Comparison of ENCODE assay signal across 10 cellular contexts in genomic region chr2:25586726-25587144, GRCh38.
DNase-seq lines count a peak whose midpoint lies in the region; ATAC-seq and TF ChIP-seq lines count a peak whose summit lies in the region.
"Had no signal": no experiment of that assay in that cellular context is flagged by ENCODE, and none has a peak within 500 bp of the region (broad histone marks: within the 10 kb centered on the region; RNA-seq: fewer than 3 reads in every experiment).

No MANE protein-coding gene starts in this region.

- in situ Hi-C loops in transverse colon (cut with MboI; ENCODE audit: low pct_ligation_motif_present in 1 of 4, low pct_unique_long_range_greater_than_20kb in 1 of 4, low sequenced_read_pairs in 3 of 4), result no loop called here

- H3K4me3 ChIP-seq in GM12865 (ENCODE audit: low read depth, low read length) (no peak overlapping the region), transverse colon (no peak overlapping the region)
- H3K4me3 ChIP-seq: SK-N-MC had no signal

- intact Hi-C loops in transverse colon (cut with DNase I; ENCODE audit: low total_unique reads), result no loop called here

- no peaks in the 10 kb centered on the region for H3K36me3 ChIP-seq in transverse colon
- H3K36me3 ChIP-seq: neutrophil had no signal

- TF ChIP-seq CTCF in GM12865 (IDR thresholded peaks at IDR 0.05; ENCODE audit: insufficient read depth, low read depth, low read length, missing control alignments) (no peak), transverse colon (IDR thresholded peaks at IDR 0.05) (no peak)

- peak; percentile 91 for DNase-seq in GM12865 (ENCODE audit: low read depth)
- no peak for DNase-seq in NCI-H187 (lab: John Stamatoyannopoulos, UW)
- no peak for DNase-seq in transverse colon
- no peak for DNase-seq in putamen (ENCODE audit: low spot score)
- DNase-seq in 8988T, result no peak

- peak; percentile 61 for ATAC-seq in GM19467 (IDR thresholded peaks at IDR 0.05; ENCODE audit: unreplicated experiment)
- ATAC-seq in HG03342 (IDR thresholded peaks at IDR 0.05; ENCODE audit: unreplicated experiment), result peak; percentile 70

- H3K9me3 ChIP-seq in transverse colon, result no peaks in the 10 kb centered on the region
- H3K9me3 ChIP-seq: neutrophil had no signal

- peaks cover 0 to 3% (median 0%) of the 10 kb centered on the region in 4 donors for H3K4me1 ChIP-seq in transverse colon

- H3K27ac ChIP-seq in cingulate gyrus (ENCODE audit: low read depth, low read length) (peak overlapping the region; percentile 87), transverse colon (no peak overlapping the region)
- H3K27ac ChIP-seq: neutrophil, SK-N-MC had no signal

- 75 to 100% methylated on average over 3 to 4 of the region's 4 CpGs for WGBS in transverse colon (ENCODE audit: low coverage in 1 of 2), 2 donors

- no peaks in the 10 kb centered on the region for H3K27me3 ChIP-seq in transverse colon
- H3K27me3 ChIP-seq: neutrophil had no signal

- no peak for TF ChIP-seq EP300 in transverse colon (IDR thresholded peaks at IDR 0.05; ENCODE audit: low read depth)

- no peak for TF ChIP-seq POLR2A in transverse colon (IDR thresholded peaks at IDR 0.05)
